In genomic region chr13:107882708-107883560, GRCh38 we compare ENCODE assay signal across 2 cellular contexts.
TF ChIP-seq lines count a peak whose summit lies in the region.

No MANE protein-coding gene starts in this region.

TF ChIP-seq in IMR-90, 13 proteins besides CTCF, POLR2A, EP300 and RAD21:
- no peak for TF ChIP-seq ELK1 (IDR thresholded peaks at IDR 0.05; ENCODE audit: borderline replicate concordance, low read depth, low read length)
- TF ChIP-seq SMC3 (IDR thresholded peaks at IDR 0.05; ENCODE audit: low read depth, low read length) = no peak
- TF ChIP-seq MAZ (IDR thresholded peaks at IDR 0.05; ENCODE audit: borderline replicate concordance, low read depth, low read length) = no peak

TF ChIP-seq in WTC11, 78 proteins besides CTCF, POLR2A, EP300 and RAD21 (continued from another document):
- TF ChIP-seq, protein P1, sequence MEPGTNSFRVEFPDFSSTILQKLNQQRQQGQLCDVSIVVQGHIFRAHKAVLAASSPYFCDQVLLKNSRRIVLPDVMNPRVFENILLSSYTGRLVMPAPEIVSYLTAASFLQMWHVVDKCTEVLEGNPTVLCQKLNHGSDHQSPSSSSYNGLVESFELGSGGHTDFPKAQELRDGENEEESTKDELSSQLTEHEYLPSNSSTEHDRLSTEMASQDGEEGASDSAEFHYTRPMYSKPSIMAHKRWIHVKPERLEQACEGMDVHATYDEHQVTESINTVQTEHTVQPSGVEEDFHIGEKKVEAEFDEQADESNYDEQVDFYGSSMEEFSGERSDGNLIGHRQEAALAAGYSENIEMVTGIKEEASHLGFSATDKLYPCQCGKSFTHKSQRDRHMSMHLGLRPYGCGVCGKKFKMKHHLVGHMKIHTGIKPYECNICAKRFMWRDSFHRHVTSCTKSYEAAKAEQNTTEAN (CRISPR knock-in tag; IDR thresholded peaks at IDR 0.05) = no peak
- TF ChIP-seq STAT6 (CRISPR knock-in tag; conservative IDR thresholded peaks at IDR 0.05; ENCODE audit: low read depth) = no peak
- TF ChIP-seq OVOL2 (CRISPR knock-in tag; IDR thresholded peaks at IDR 0.05; ENCODE audit: borderline replicate concordance) = no peak
